Comparison of ENCODE assay signal across 1 cellular context in the genomic region with DNA sequence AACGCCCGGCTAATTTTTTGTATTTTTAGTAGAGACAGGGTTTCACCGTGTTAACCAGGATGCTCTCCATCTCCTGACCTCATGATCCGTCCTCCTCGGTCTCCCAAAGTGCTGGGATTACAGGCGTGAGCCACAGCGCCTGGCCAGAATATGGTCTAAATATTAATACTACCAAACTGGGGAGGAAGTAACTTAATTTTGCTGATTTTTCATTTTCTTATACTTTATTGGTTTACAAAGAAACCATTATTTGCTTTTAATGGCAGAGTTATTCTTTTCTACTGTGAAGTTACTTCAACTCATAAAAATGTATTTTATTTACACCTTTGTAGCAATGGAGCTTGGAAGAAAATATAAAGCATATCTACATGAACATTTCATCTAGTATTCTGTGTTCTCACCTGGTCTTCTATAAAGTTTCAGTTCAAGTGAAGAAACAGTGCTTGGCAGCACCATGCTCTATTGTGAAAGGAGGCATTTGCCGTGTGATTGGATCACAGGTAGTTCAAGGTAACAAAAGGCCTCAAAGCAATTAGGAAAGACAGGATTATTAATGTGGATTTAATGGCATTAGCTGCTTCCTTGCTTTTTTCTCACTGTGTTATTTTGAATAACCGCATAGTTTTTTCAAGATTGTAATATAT.
TF ChIP-seq lines count a peak whose summit lies in the region.

No MANE protein-coding gene starts in this region.

TF ChIP-seq in K562, 482 proteins besides CTCF, POLR2A, EP300 and RAD21:
- TF ChIP-seq, protein P1, sequence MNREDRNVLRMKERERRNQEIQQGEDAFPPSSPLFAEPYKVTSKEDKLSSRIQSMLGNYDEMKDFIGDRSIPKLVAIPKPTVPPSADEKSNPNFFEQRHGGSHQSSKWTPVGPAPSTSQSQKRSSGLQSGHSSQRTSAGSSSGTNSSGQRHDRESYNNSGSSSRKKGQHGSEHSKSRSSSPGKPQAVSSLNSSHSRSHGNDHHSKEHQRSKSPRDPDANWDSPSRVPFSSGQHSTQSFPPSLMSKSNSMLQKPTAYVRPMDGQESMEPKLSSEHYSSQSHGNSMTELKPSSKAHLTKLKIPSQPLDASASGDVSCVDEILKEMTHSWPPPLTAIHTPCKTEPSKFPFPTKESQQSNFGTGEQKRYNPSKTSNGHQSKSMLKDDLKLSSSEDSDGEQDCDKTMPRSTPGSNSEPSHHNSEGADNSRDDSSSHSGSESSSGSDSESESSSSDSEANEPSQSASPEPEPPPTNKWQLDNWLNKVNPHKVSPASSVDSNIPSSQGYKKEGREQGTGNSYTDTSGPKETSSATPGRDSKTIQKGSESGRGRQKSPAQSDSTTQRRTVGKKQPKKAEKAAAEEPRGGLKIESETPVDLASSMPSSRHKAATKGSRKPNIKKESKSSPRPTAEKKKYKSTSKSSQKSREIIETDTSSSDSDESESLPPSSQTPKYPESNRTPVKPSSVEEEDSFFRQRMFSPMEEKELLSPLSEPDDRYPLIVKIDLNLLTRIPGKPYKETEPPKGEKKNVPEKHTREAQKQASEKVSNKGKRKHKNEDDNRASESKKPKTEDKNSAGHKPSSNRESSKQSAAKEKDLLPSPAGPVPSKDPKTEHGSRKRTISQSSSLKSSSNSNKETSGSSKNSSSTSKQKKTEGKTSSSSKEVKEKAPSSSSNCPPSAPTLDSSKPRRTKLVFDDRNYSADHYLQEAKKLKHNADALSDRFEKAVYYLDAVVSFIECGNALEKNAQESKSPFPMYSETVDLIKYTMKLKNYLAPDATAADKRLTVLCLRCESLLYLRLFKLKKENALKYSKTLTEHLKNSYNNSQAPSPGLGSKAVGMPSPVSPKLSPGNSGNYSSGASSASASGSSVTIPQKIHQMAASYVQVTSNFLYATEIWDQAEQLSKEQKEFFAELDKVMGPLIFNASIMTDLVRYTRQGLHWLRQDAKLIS (CRISPR knock-in tag; IDR thresholded peaks at IDR 0.05): no peak
- TF ChIP-seq ZNF316 (IDR thresholded peaks at IDR 0.05) (peak; percentile 80), MAFG (tag; conservative IDR thresholded peaks at IDR 0.05) (0 out of 2 replicates have a peak, but pooled peaks have one; percentile 33), C11orf30 (IDR thresholded peaks at IDR 0.05; ENCODE audit: low read depth) (peak; percentile 74), NCOR1 (IDR thresholded peaks at IDR 0.05) (no peak)
